Comparison of ENCODE assay signal across 8 cellular contexts in genomic region chr1:181264843-181265242, GRCh38.
"Had no signal": no experiment of that assay in that cellular context is flagged by ENCODE, and none has a peak within 500 bp of the region (broad histone marks: within the 10 kb centered on the region; RNA-seq: fewer than 3 reads in every experiment).

No MANE protein-coding gene starts in this region.

- FAIRE-seq: G401.6, GM12878, GM12891, GM12892, GM18507, GM19239 had no signal

- ATAC-seq: GM12878 had no signal

- H3K4me3 ChIP-seq: GM12878 had no signal

- DNase-seq: GDM1, GF-D8 had no signal
